ENCODE assay signal across 8 cellular contexts in the genomic region with DNA sequence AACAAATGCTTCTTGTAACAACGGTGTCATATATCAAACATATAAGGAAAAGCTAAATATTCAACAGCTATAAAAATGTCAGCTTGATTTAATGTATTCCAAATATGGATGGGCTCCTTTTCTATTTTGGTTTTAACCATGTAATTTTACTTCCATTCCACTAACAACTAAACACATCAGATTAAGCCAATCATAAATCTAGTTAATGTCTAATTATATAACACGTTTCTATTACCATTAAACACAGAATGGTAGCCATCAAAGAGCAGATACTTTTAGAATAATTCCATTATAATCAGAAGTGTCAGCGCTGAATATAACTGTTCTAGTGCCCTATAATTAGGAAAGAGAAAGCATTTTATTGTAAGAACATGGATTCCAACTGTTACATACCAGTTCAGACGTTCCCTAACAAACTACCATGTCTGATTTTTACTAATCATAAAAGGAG. TPM values are rescaled to one million over a fixed set of nuclear protein-coding genes. Genes with fewer than 3 reads are reported as not detected.
DNase-seq lines count a peak whose midpoint lies in the region; ATAC-seq, FAIRE-seq and TF ChIP-seq lines count a peak whose summit lies in the region.

No MANE protein-coding gene starts in this region.

- H3K9me3 ChIP-seq in CD8-positive, alpha-beta T cell (ENCODE audit: low read length), result no peaks in the 10 kb centered on the region
- no peaks in the 10 kb centered on the region for H3K9me3 ChIP-seq in muscle layer of duodenum (ENCODE audit: control insufficient read depth in 1 of 2, low read length in 2 of 2)

- H3K27me3 Mint-ChIP-seq in CD8-positive, alpha-beta T cell (ENCODE audit: low read depth), result no peaks in the 10 kb centered on the region
- H3K27me3 Mint-ChIP-seq in activated CD8-positive, alpha-beta T cell treated with anti-CD3 and anti-CD28 coated beads for 36 hours, result no peaks in the 10 kb centered on the region

- peak; percentile 36 for ATAC-seq in CD8-positive, alpha-beta T cell
- peak; percentile 3 for ATAC-seq in GM19468 (IDR thresholded peaks at IDR 0.05; ENCODE audit: extremely low read depth, unreplicated experiment)
- ATAC-seq in activated CD8-positive, alpha-beta T cell treated with anti-CD3 and anti-CD28 coated beads for 36 hours, result no peak
- no peak for ATAC-seq in foreskin keratinocyte
- ATAC-seq in HG02763 (IDR thresholded peaks at IDR 0.05; ENCODE audit: unreplicated experiment), result no peak

- H3K4me1 ChIP-seq in CD8-positive, alpha-beta T cell (ENCODE audit: insufficient read depth, low read length), result peaks cover 9% of the 10 kb centered on the region
- H3K4me1 ChIP-seq in muscle layer of duodenum (ENCODE audit: control insufficient read depth in 1 of 2, insufficient read depth in 2 of 2, low read length in 2 of 2) (no peaks in the 10 kb centered on the region), foreskin keratinocyte (peaks cover 25% of the 10 kb centered on the region)

- peak overlapping the region; percentile 91 for H3K27ac Mint-ChIP-seq in CD8-positive, alpha-beta T cell
- peak overlapping the region; percentile 96 for H3K27ac Mint-ChIP-seq in activated CD8-positive, alpha-beta T cell treated with anti-CD3 and anti-CD28 coated beads for 36 hours

- H3K27me3 ChIP-seq in CD8-positive, alpha-beta T cell (ENCODE audit: insufficient read depth, low read length), result no peaks in the 10 kb centered on the region
- H3K27me3 ChIP-seq in muscle layer of duodenum (ENCODE audit: low read depth, low read length), result no peaks in the 10 kb centered on the region
- H3K27me3 ChIP-seq in foreskin keratinocyte, result no peaks in the 10 kb centered on the region

- H3K27ac ChIP-seq in CD8-positive, alpha-beta T cell (ENCODE audit: low read depth, low read length), result peak overlapping the region; percentile 58
- H3K27ac ChIP-seq in muscle layer of duodenum (ENCODE audit: low read length) (peak overlapping the region; percentile 28), foreskin keratinocyte (no peak overlapping the region)

- no peak for TF ChIP-seq CTCF in CD8-positive, alpha-beta T cell (IDR thresholded peaks at IDR 0.05)
- TF ChIP-seq CTCF in activated CD8-positive, alpha-beta T cell treated with anti-CD3 and anti-CD28 coated beads for 36 hours (IDR thresholded peaks at IDR 0.05), result no peak
- no peak for TF ChIP-seq CTCF in foreskin keratinocyte (conservative IDR thresholded peaks at IDR 0.05)

- H3K4me1 Mint-ChIP-seq in CD8-positive, alpha-beta T cell (ENCODE audit: low read depth), result peaks cover 62% of the 10 kb centered on the region
- H3K4me1 Mint-ChIP-seq in activated CD8-positive, alpha-beta T cell treated with anti-CD3 and anti-CD28 coated beads for 36 hours (ENCODE audit: low read depth), result peaks cover 60% of the 10 kb centered on the region

- DNase-seq in CD8-positive, alpha-beta T cell, result no peak
- DNase-seq in activated CD8-positive, alpha-beta T cell treated with anti-CD3 and anti-CD28 coated beads for 36 hours, result no peak
- no peak for DNase-seq in NCI-H187 treated with DMSO at 0.1 percent for 48 hours (lab: John Stamatoyannopoulos, UW)
- no peak for DNase-seq in foreskin keratinocyte
- no peak for DNase-seq in frontal cortex (ENCODE audit: low spot score in 2 of 2)

- intact Hi-C loops in CD8-positive, alpha-beta T cell (cut with DNase I, micrococcal nuclease), result loop anchor here in 1 of 2 experiments (5.0 to 10.0 kb wide), 2 partner anchors 192 to 446 kb away; partner anchors contain the start of genes CDYL2 and CMIP
- intact Hi-C loops in activated CD8-positive, alpha-beta T cell treated with anti-CD3 and anti-CD28 coated beads for 36 hours (cut with micrococcal nuclease), result no loop called here

- H3K4me3 ChIP-seq in CD8-positive, alpha-beta T cell (ENCODE audit: low read depth, low read length), result peak overlapping the region; percentile 54
- peak overlapping the region; percentile 42 to 51 for H3K4me3 ChIP-seq in muscle layer of duodenum (ENCODE audit: low read depth in 1 of 2, low read length in 2 of 2)

- POLR2A ChIA-PET in CD8-positive, alpha-beta T cell (lab: Charles Lee), result interaction anchor here (1.2 to 1.9 kb wide), 2 partner anchors 10 to 41 kb away, joined by 4 to 10 read pairs; partner anchors contain the start of genes CENPN and CMC2
- POLR2A ChIA-PET in activated CD8-positive, alpha-beta T cell treated with anti-CD3 and anti-CD28 coated beads for 36 hours (lab: Charles Lee), result interaction anchor here (1.3 kb wide), 1 partner anchor 318 kb away, joined by 3 read pairs; the partner anchor contains the start of gene GAN

- H3K9me3 Mint-ChIP-seq in CD8-positive, alpha-beta T cell, result no peaks in the 10 kb centered on the region
- H3K9me3 Mint-ChIP-seq in activated CD8-positive, alpha-beta T cell treated with anti-CD3 and anti-CD28 coated beads for 36 hours, result no peaks in the 10 kb centered on the region

- CTCF ChIA-PET in CD8-positive, alpha-beta T cell (lab: Charles Lee), result no interaction called here
- CTCF ChIA-PET in activated CD8-positive, alpha-beta T cell treated with anti-CD3 and anti-CD28 coated beads for 36 hours (lab: Charles Lee), result interaction anchor here (1.0 kb wide), 1 partner anchor 8 kb away, joined by 4 read pairs; no protein-coding TSS in a partner anchor

- no peak for FAIRE-seq in frontal cortex (lab: Jason Lieb, UNC)

- no peaks in the 10 kb centered on the region for H3K36me3 ChIP-seq in CD8-positive, alpha-beta T cell (ENCODE audit: insufficient read depth, low read length)
- peaks cover 0 to 2% of the 10 kb centered on the region in 2 donors for H3K36me3 ChIP-seq in muscle layer of duodenum (ENCODE audit: control insufficient read depth in 1 of 2, insufficient read depth in 2 of 2, low read length in 2 of 2)

- peak overlapping the region; percentile 86 for H3K4me3 Mint-ChIP-seq in CD8-positive, alpha-beta T cell
- peak overlapping the region; percentile 77 for H3K4me3 Mint-ChIP-seq in activated CD8-positive, alpha-beta T cell treated with anti-CD3 and anti-CD28 coated beads for 36 hours

- peaks cover 27% of the 10 kb centered on the region for H3K36me3 Mint-ChIP-seq in CD8-positive, alpha-beta T cell
- H3K36me3 Mint-ChIP-seq in activated CD8-positive, alpha-beta T cell treated with anti-CD3 and anti-CD28 coated beads for 36 hours (ENCODE audit: low read depth), result peaks cover 46% of the 10 kb centered on the region

RNA-seq across cellular contexts. Expression of gene CMC2, which starts 10.0 kb away (rescaled TPM):
- 10 to 100 TPM; 84.0 to 86.3 TPM for total RNA-seq in CD8-positive, alpha-beta T cell
- total RNA-seq in activated CD8-positive, alpha-beta T cell treated with anti-CD3 and anti-CD28 coated beads for 36 hours, result 100 to 1,000 TPM; 105 to 106 TPM
- total RNA-seq in foreskin keratinocyte, result 59.6 and 73.0 TPM in 2 replicates
- 101 and 113 TPM in 2 replicates for polyA plus RNA-seq in foreskin keratinocyte
- total RNA-seq in frontal cortex, result 37.9 TPM

RNA-seq across cellular contexts. Expression of gene CENPN, which starts 10.3 kb away (rescaled TPM):
- 10 to 100 TPM; 16.0 to 16.9 TPM for total RNA-seq in CD8-positive, alpha-beta T cell
- total RNA-seq in activated CD8-positive, alpha-beta T cell treated with anti-CD3 and anti-CD28 coated beads for 36 hours, result 10 to 100 TPM; 51.7 to 54.8 TPM
- total RNA-seq in foreskin keratinocyte (44.8 and 49.2 TPM in 2 replicates), frontal cortex (4.5 TPM)
- 22.1 and 30.7 TPM in 2 replicates for polyA plus RNA-seq in foreskin keratinocyte

RNA-seq across cellular contexts. Expression of gene ATMIN, which starts 38.9 kb away (rescaled TPM):
- total RNA-seq in CD8-positive, alpha-beta T cell, result 10 to 100 TPM; 32.2 to 35.1 TPM
- 10 to 100 TPM; 17.9 to 19.7 TPM for total RNA-seq in activated CD8-positive, alpha-beta T cell treated with anti-CD3 and anti-CD28 coated beads for 36 hours
- total RNA-seq in foreskin keratinocyte (30.0 and 32.5 TPM in 2 replicates), frontal cortex (86.0 TPM)
- 14.3 and 15.9 TPM in 2 replicates for polyA plus RNA-seq in foreskin keratinocyte

Comparison
In these comparisons a context has a peak if more than half of its experiments do, and no peak if none do; other contexts are left out.
1. ATAC-seq: peak in CD8-positive, alpha-beta T cell (single experiment) and GM19468 (single experiment); none in activated CD8-positive, alpha-beta T cell treated with anti-CD3 and anti-CD28 coated beads for 36 hours (single experiment), foreskin keratinocyte (single experiment) and HG02763 (single experiment).